ENCODE assay signal across 26 cellular contexts in genomic region chr2:217076651-217077232, GRCh38.
"Had no signal": no experiment of that assay in that cellular context is flagged by ENCODE, and none has a peak within 500 bp of the region (broad histone marks: within the 10 kb centered on the region; RNA-seq: fewer than 3 reads in every experiment).

No MANE protein-coding gene starts in this region.

- H3K27me3 Mint-ChIP-seq: activated naive CD4-positive, alpha-beta T cell treated with anti-CD3 and anti-CD28 coated beads, Interleukin-2, amount 50 U/mL, for 24 hours; T-helper 17 cell had no signal

- H3K27ac ChIP-seq: esophagus muscularis mucosa, foreskin keratinocyte, right atrium auricular region, suprapubic skin, tibial nerve had no signal

- H3K4me3 ChIP-seq: esophagus muscularis mucosa, right atrium auricular region, stomach, suprapubic skin, tibial nerve had no signal

- H3K4me1 Mint-ChIP-seq: activated naive CD4-positive, alpha-beta T cell treated with anti-CD3 and anti-CD28 coated beads, Interleukin-2, amount 50 U/mL, for 24 hours; naive B cell; T-helper 17 cell had no signal

- H3K36me3 Mint-ChIP-seq: activated CD4-positive, alpha-beta memory T cell treated with anti-CD3 and anti-CD28 coated beads for 36 hours; activated naive CD4-positive, alpha-beta T cell treated with anti-CD3 and anti-CD28 coated beads, Interleukin-2, amount 50 U/mL, for 24 hours; mesothelial cell of epicardium; naive B cell; stimulated activated naive B cell treated with anti-CD40 and anti-IgM and Interleukin-4, amounts not matched to agents 10 μg/mL and 1 μg/mL and 100 μg/mL, for 72 hours had no signal

- H3K9me3 ChIP-seq: esophagus muscularis mucosa, right atrium auricular region, stomach, suprapubic skin, tibial nerve had no signal

- H3K27me3 ChIP-seq: esophagus muscularis mucosa, foreskin keratinocyte, right atrium auricular region, stomach, suprapubic skin, tibial nerve had no signal

- H3K36me3 ChIP-seq: esophagus muscularis mucosa, right atrium auricular region, stomach, suprapubic skin, tibial nerve had no signal

- DNase-seq: activated CD4-positive, alpha-beta memory T cell treated with anti-CD3 and anti-CD28 coated beads for 36 hours; activated CD4-positive, alpha-beta T cell treated with anti-CD3 and anti-CD28 coated beads, Interleukin-2, amount 10 ng/mL, durations not matched to agents 24 days and 14 days; activated CD4-positive, CD25-positive, alpha-beta regulatory T cell treated with anti-CD3 and anti-CD28 coated beads, Interleukin-2, amount 50 U/mL, for 72 hours; activated naive CD8-positive, alpha-beta T cell treated with anti-CD3 and anti-CD28 coated beads, Interleukin-2, amount 50 U/mL, for 24 hours; activated T-cell treated with anti-CD3 and anti-CD28 coated beads, Interleukin-2, amount 50 U/mL, for 4 hours; amygdala; caudate nucleus; cortex of kidney; mammary epithelial cell; naive B cell; occipital lobe; stimulated activated CD4-positive, alpha-beta T cell treated with anti-CD3 and anti-CD28 coated beads, Interleukin-15, amount 100 ng/mL, for 24 hours; stimulated activated CD4-positive, alpha-beta T cell treated with anti-CD3 and anti-CD28 coated beads, Interleukin-2, amount 100 ng/mL, for 24 hours; stimulated activated naive B cell treated with anti-CD40 and anti-IgM and Interleukin-4, amounts not matched to agents 10 μg/mL and 1 μg/mL and 100 μg/mL, for 72 hours; stomach; T-helper 17 cell; T1000 had no signal

- H3K27ac Mint-ChIP-seq: activated CD4-positive, alpha-beta memory T cell treated with anti-CD3 and anti-CD28 coated beads for 36 hours; activated CD4-positive, alpha-beta T cell treated with anti-CD3 and anti-CD28 coated beads, Interleukin-2, amount 10 ng/mL, durations not matched to agents 24 days and 14 days; activated naive CD4-positive, alpha-beta T cell treated with anti-CD3 and anti-CD28 coated beads, Interleukin-2, amount 50 U/mL, for 24 hours; activated T-helper 2 cell treated with anti-CD3 and anti-CD28 coated beads, Interferon-gamma antibody, Interleukin-2, Interleukin-4, amounts not matched to agents 10 μg/mL and 5 μg/mL and 100 μg/mL, durations not matched to agents 14 hours and 24 hours and 36 hours; stimulated activated naive B cell treated with anti-CD40 and anti-IgM and Interleukin-4, amounts not matched to agents 10 μg/mL and 1 μg/mL and 100 μg/mL, for 72 hours; T-helper 17 cell had no signal

- H3K9me3 Mint-ChIP-seq: activated CD4-positive, alpha-beta memory T cell treated with anti-CD3 and anti-CD28 coated beads for 36 hours; activated CD4-positive, alpha-beta T cell treated with anti-CD3 and anti-CD28 coated beads, Interleukin-2, amount 10 ng/mL, durations not matched to agents 24 days and 14 days; activated naive CD4-positive, alpha-beta T cell treated with anti-CD3 and anti-CD28 coated beads, Interleukin-2, amount 50 U/mL, for 24 hours; activated naive CD8-positive, alpha-beta T cell treated with anti-CD3 and anti-CD28 coated beads, Interleukin-2, amount 50 U/mL, for 24 hours; activated T-cell treated with anti-CD3 and anti-CD28 coated beads, Interleukin-2, amount 50 U/mL, for 4 hours; activated T-helper 2 cell treated with anti-CD3 and anti-CD28 coated beads, Interferon-gamma antibody, Interleukin-2, Interleukin-4, amounts not matched to agents 10 μg/mL and 5 μg/mL and 100 μg/mL, durations not matched to agents 14 hours and 24 hours and 36 hours; mesothelial cell of epicardium; naive B cell; stimulated activated naive B cell treated with anti-CD40 and anti-IgM and Interleukin-4, amounts not matched to agents 10 μg/mL and 1 μg/mL and 100 μg/mL, for 72 hours had no signal

- H3K4me3 Mint-ChIP-seq: activated CD4-positive, alpha-beta memory T cell treated with anti-CD3 and anti-CD28 coated beads for 36 hours; activated CD4-positive, alpha-beta T cell treated with anti-CD3 and anti-CD28 coated beads, Interleukin-2, amount 10 ng/mL, durations not matched to agents 24 days and 14 days; activated naive CD4-positive, alpha-beta T cell treated with anti-CD3 and anti-CD28 coated beads, Interleukin-2, amount 50 U/mL, for 24 hours; activated naive CD8-positive, alpha-beta T cell treated with anti-CD3 and anti-CD28 coated beads, Interleukin-2, amount 50 U/mL, for 24 hours; activated T-cell treated with anti-CD3 and anti-CD28 coated beads, Interleukin-2, amount 50 U/mL, for 4 hours; mesothelial cell of epicardium; naive B cell; neural crest cell; stimulated activated naive B cell treated with anti-CD40 and anti-IgM and Interleukin-4, amounts not matched to agents 10 μg/mL and 1 μg/mL and 100 μg/mL, for 72 hours; T-helper 17 cell had no signal

- ATAC-seq: activated naive CD8-positive, alpha-beta T cell treated with anti-CD3 and anti-CD28 coated beads, Interleukin-2, amount 50 U/mL, for 24 hours; activated T-cell treated with anti-CD3 and anti-CD28 coated beads, Interleukin-2, amount 50 U/mL, for 4 hours; T-helper 17 cell had no signal
